ENCODE assay signal across 29 cellular contexts in the genomic region with DNA sequence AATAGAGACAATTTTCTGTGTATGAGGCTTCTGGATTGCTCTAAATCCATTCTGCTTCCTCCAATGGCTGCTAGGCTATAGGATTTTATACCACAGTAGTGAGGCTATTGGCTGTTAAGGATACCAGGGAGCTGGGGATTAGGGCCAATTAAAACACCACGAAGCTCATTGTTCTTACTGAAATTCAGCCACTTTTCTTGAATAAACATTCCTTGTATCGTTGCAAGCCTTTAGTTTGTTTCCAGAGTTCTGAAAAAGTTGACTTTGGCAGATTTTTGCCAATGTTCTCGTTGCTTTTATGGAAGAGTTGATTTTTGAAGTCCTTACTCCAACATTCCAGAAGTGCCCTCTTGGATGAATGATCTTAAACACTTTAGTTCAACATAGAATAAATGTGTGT.
"Had no signal": no experiment of that assay in that cellular context is flagged by ENCODE, and none has a peak within 500 bp of the region (broad histone marks: within the 10 kb centered on the region; RNA-seq: fewer than 3 reads in every experiment).

No MANE protein-coding gene starts in this region.

- H3K27ac ChIP-seq: brain microvascular endothelial cell, coronary artery, dorsolateral prefrontal cortex, foreskin keratinocyte, gastrocnemius medialis, heart left ventricle had no signal

- H3K36me3 ChIP-seq: brain microvascular endothelial cell, gastrocnemius medialis, heart left ventricle had no signal

- H3K36me3 Mint-ChIP-seq: activated naive CD4-positive, alpha-beta T cell treated with anti-CD3 and anti-CD28 coated beads, Interleukin-2, amount 10 ng/mL, durations not matched to agents 7 days and 5 days; activated naive CD4-positive, alpha-beta T cell treated with anti-CD3 and anti-CD28 coated beads, Interleukin-2, amount 50 U/mL, for 72 hours; activated naive CD8-positive, alpha-beta T cell treated with anti-CD3 and anti-CD28 coated beads, Interleukin-2, amount 10 ng/mL, durations not matched to agents 7 days and 5 days had no signal

- H3K27me3 Mint-ChIP-seq: activated CD4-positive, alpha-beta memory T cell treated with anti-CD3 and anti-CD28 coated beads, Interleukin-2, amount 10 ng/mL, durations not matched to agents 7 days and 5 days; activated CD4-positive, alpha-beta T cell treated with anti-CD3 and anti-CD28 coated beads for 36 hours; activated CD4-positive, alpha-beta T cell treated with anti-CD3 and anti-CD28 coated beads, Interleukin-2, amount 10 ng/mL, durations not matched to agents 24 days and 14 days; activated naive CD4-positive, alpha-beta T cell treated with anti-CD3 and anti-CD28 coated beads, Interleukin-2, amount 10 ng/mL, durations not matched to agents 7 days and 5 days; activated naive CD8-positive, alpha-beta T cell treated with anti-CD3 and anti-CD28 coated beads, Interleukin-2, amount 10 ng/mL, durations not matched to agents 7 days and 5 days; central memory CD8-positive, alpha-beta T cell; dendritic cell treated with granulocyte-macrophage colony-stimulating factor and Interleukin-4, amounts not matched to agents 40 ng/mL and 50 ng/mL, for 4 days had no signal

- H3K4me1 Mint-ChIP-seq: activated CD4-positive, alpha-beta memory T cell treated with anti-CD3 and anti-CD28 coated beads, Interleukin-2, amount 10 ng/mL, durations not matched to agents 7 days and 5 days; activated CD4-positive, alpha-beta T cell treated with anti-CD3 and anti-CD28 coated beads for 36 hours; activated CD4-positive, alpha-beta T cell treated with anti-CD3 and anti-CD28 coated beads, Interleukin-2, amount 10 ng/mL, durations not matched to agents 24 days and 14 days; activated naive CD4-positive, alpha-beta T cell treated with anti-CD3 and anti-CD28 coated beads, Interleukin-2, amount 10 ng/mL, durations not matched to agents 7 days and 5 days; activated naive CD8-positive, alpha-beta T cell treated with anti-CD3 and anti-CD28 coated beads, Interleukin-2, amount 10 ng/mL, durations not matched to agents 7 days and 5 days; central memory CD8-positive, alpha-beta T cell had no signal

- H3K9me3 ChIP-seq: gastrocnemius medialis had no signal

- H3K27me3 ChIP-seq: brain microvascular endothelial cell, foreskin keratinocyte, gastrocnemius medialis had no signal

- ATAC-seq: activated CD4-positive, alpha-beta T cell treated with anti-CD3 and anti-CD28 coated beads for 36 hours; activated naive CD4-positive, alpha-beta T cell treated with anti-CD3 and anti-CD28 coated beads, Interleukin-2, amount 50 U/mL, for 72 hours; activated T-cell treated with anti-CD3 and anti-CD28 coated beads, Interleukin-2, amount 50 U/mL, for 72 hours; esophagus mucosa; foreskin keratinocyte; gastrocnemius medialis; heart left ventricle had no signal

- H3K9me3 Mint-ChIP-seq: activated CD4-positive, alpha-beta memory T cell treated with anti-CD3 and anti-CD28 coated beads, Interleukin-2, amount 10 ng/mL, durations not matched to agents 7 days and 5 days; activated CD4-positive, alpha-beta T cell treated with anti-CD3 and anti-CD28 coated beads, Interleukin-2, amount 10 ng/mL, durations not matched to agents 24 days and 14 days; activated naive CD8-positive, alpha-beta T cell treated with anti-CD3 and anti-CD28 coated beads, Interleukin-2, amount 10 ng/mL, durations not matched to agents 7 days and 5 days; activated T-cell treated with anti-CD3 and anti-CD28 coated beads, Interleukin-2, amount 50 U/mL, for 24 hours had no signal

- DNase-seq: activated CD4-positive, alpha-beta memory T cell treated with anti-CD3 and anti-CD28 coated beads, Interleukin-2, amount 10 ng/mL, durations not matched to agents 7 days and 5 days; activated CD4-positive, alpha-beta T cell treated with anti-CD3 and anti-CD28 coated beads for 36 hours; activated CD4-positive, alpha-beta T cell treated with anti-CD3 and anti-CD28 coated beads, Interleukin-2, amount 10 ng/mL, durations not matched to agents 24 days and 14 days; activated CD4-positive, CD25-positive, alpha-beta regulatory T cell; activated CD4-positive, CD25-positive, alpha-beta regulatory T cell treated with anti-CD3 and anti-CD28 coated beads, Interleukin-2, amount 50 U/mL, for 72 hours; activated CD8-positive, alpha-beta memory T cell treated with anti-CD3 and anti-CD28 coated beads, Interleukin-2, amount 50 U/mL, for 48 hours; activated gamma-delta T cell; activated naive CD4-positive, alpha-beta T cell; activated naive CD4-positive, alpha-beta T cell treated with anti-CD3 and anti-CD28 coated beads, Interleukin-2, amount 10 ng/mL, durations not matched to agents 7 days and 5 days; activated naive CD8-positive, alpha-beta T cell treated with anti-CD3 and anti-CD28 coated beads, Interleukin-2, amount 10 ng/mL, durations not matched to agents 7 days and 5 days; activated T-cell treated with anti-CD3 and anti-CD28 coated beads for 4 hours; activated T-cell treated with anti-CD3 and anti-CD28 coated beads, Interleukin-2, amount 50 U/mL, for 24 hours; activated T-cell treated with anti-CD3 and anti-CD28 coated beads, Interleukin-2, amount 50 U/mL, for 72 hours; amniotic stem cell; anterior cingulate cortex; brain microvascular endothelial cell; dorsolateral prefrontal cortex; effector memory CD4-positive, alpha-beta T cell; endodermal cell; foreskin keratinocyte; gastrocnemius medialis; glutamatergic neuron; heart left ventricle; T-helper 2 cell had no signal

- H3K4me3 ChIP-seq: coronary artery, dorsolateral prefrontal cortex, gastrocnemius medialis, heart left ventricle had no signal

- H3K4me3 Mint-ChIP-seq: activated CD4-positive, alpha-beta memory T cell treated with anti-CD3 and anti-CD28 coated beads, Interleukin-2, amount 10 ng/mL, durations not matched to agents 7 days and 5 days; activated CD4-positive, alpha-beta T cell treated with anti-CD3 and anti-CD28 coated beads for 36 hours; activated CD4-positive, alpha-beta T cell treated with anti-CD3 and anti-CD28 coated beads, Interleukin-2, amount 10 ng/mL, durations not matched to agents 24 days and 14 days; activated naive CD4-positive, alpha-beta T cell treated with anti-CD3 and anti-CD28 coated beads, Interleukin-2, amount 10 ng/mL, durations not matched to agents 7 days and 5 days; activated naive CD8-positive, alpha-beta T cell treated with anti-CD3 and anti-CD28 coated beads, Interleukin-2, amount 10 ng/mL, durations not matched to agents 7 days and 5 days; activated T-cell treated with anti-CD3 and anti-CD28 coated beads, Interleukin-2, amount 50 U/mL, for 24 hours; activated T-cell treated with anti-CD3 and anti-CD28 coated beads, Interleukin-2, amount 50 U/mL, for 72 hours; central memory CD8-positive, alpha-beta T cell; dendritic cell treated with granulocyte-macrophage colony-stimulating factor and Interleukin-4, amounts not matched to agents 40 ng/mL and 50 ng/mL, for 4 days; endodermal cell had no signal

- H3K27ac Mint-ChIP-seq: activated CD4-positive, alpha-beta memory T cell treated with anti-CD3 and anti-CD28 coated beads, Interleukin-2, amount 10 ng/mL, durations not matched to agents 7 days and 5 days; activated CD4-positive, alpha-beta T cell treated with anti-CD3 and anti-CD28 coated beads for 36 hours; activated CD4-positive, alpha-beta T cell treated with anti-CD3 and anti-CD28 coated beads, Interleukin-2, amount 10 ng/mL, durations not matched to agents 24 days and 14 days; activated naive CD4-positive, alpha-beta T cell treated with anti-CD3 and anti-CD28 coated beads, Interleukin-2, amount 10 ng/mL, durations not matched to agents 7 days and 5 days; activated naive CD4-positive, alpha-beta T cell treated with anti-CD3 and anti-CD28 coated beads, Interleukin-2, amount 50 U/mL, for 72 hours; activated naive CD8-positive, alpha-beta T cell treated with anti-CD3 and anti-CD28 coated beads, Interleukin-2, amount 10 ng/mL, durations not matched to agents 7 days and 5 days; activated T-cell treated with anti-CD3 and anti-CD28 coated beads, Interleukin-2, amount 50 U/mL, for 24 hours; activated T-cell treated with anti-CD3 and anti-CD28 coated beads, Interleukin-2, amount 50 U/mL, for 72 hours; dendritic cell treated with granulocyte-macrophage colony-stimulating factor and Interleukin-4, amounts not matched to agents 40 ng/mL and 50 ng/mL, for 4 days; endodermal cell had no signal

- H3K4me1 ChIP-seq: gastrocnemius medialis, heart left ventricle had no signal
